Comparison of ENCODE assay signal across 1 cellular context in the genomic region with DNA sequence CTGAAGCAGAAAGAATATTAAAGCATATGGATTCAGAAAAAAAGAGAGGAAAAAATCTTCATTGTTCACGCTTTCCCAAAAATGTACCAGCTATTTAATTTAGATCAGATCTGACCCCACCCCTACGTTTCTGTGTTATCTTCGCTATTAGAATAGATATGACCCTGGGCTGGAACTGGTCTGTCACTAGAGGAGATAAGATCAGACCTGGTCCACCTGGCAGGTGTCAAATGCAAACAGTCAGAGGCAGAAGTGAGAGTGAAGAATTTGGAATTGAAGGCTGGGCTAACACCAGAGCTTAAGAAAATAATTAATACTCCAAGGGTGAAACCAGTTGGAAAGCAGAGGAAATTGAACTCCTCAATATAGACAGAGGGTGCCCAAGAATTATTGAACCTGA.
TF ChIP-seq lines count a peak whose summit lies in the region.

No MANE protein-coding gene starts in this region.

TF ChIP-seq in K562, 482 proteins besides CTCF, POLR2A, EP300 and RAD21 (continued from another document):
- TF ChIP-seq BRF1 (IDR thresholded peaks at IDR 0.05; ENCODE audit: borderline replicate concordance, extremely low read depth, insufficient read length): no peak
TF ChIP-seq in K562: peak in this region for 0.
